20 cellular contexts compared by ENCODE assay signal in the genomic region with DNA sequence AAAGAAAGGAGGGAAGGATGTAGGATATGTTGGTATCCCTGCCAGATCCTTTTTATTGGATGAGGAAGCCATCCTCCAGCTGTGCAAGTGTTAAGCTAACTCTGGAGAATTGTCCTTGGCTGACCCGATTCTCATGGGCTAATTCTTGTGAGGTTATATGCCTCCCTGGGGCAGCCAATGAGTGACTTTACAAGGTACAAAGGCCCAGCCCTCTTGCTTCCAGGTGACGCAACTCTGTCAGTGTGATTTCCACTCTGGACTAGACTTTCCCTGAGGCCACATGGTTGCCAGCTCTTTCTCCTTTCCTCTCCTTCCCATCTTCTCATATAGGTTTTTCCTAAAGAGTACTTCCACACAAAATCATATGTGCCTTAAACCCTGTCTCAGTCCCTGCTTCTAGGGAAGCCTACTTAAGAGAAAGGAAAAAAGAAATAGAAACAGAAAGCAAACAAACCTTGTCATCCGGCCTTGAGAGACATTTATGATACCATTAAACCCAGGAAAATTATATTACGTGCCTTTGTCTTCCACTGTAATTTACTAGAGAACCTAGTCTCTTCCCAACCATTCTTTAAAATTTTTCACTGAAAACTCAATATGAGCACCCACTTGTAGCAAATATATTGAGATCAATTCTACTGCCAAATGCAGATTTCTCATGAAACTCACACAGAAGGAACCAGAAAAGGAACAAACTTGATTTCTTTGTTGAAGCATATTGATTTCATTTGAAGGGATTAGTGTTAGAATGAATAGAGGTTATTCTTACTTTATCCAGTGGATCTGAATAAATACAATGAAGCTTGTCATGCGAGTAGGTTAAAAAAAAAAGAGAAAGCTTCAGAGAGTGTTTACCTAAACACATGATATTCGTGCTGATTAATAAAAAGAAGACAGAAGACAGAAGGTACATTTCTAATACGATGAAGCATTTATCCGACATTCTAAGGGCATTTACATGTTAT.
DNase-seq lines count a peak whose midpoint lies in the region; ATAC-seq and TF ChIP-seq lines count a peak whose summit lies in the region.
"Had no signal": no experiment of that assay in that cellular context is flagged by ENCODE, and none has a peak within 500 bp of the region (broad histone marks: within the 10 kb centered on the region; RNA-seq: fewer than 3 reads in every experiment).

No MANE protein-coding gene starts in this region.

- TF ChIP-seq POLR2A in upper lobe of left lung (IDR thresholded peaks at IDR 0.05) = no peak

- H3K9me3 ChIP-seq in mesenchymal stem cell (ENCODE audit: control insufficient read depth, low read length) = no peaks in the 10 kb centered on the region
- H3K9me3 ChIP-seq in upper lobe of left lung = no peaks in the 10 kb centered on the region
- H3K9me3 ChIP-seq: thyroid gland had no signal

- H2AK5ac ChIP-seq in mesenchymal stem cell (ENCODE audit: low read length, severe bottlenecking) = no peak overlapping the region

- no peak overlapping the region for H2BK120ac ChIP-seq in mesenchymal stem cell (ENCODE audit: low read depth, low read length)

- H3K4ac ChIP-seq in mesenchymal stem cell (ENCODE audit: low read depth in 1 of 2, low read length in 2 of 2) = no peak overlapping the region

- H3K27ac ChIP-seq in epithelial cell of prostate = peak overlapping the region; percentile 29
- H3K27ac ChIP-seq in mesenchymal stem cell (ENCODE audit: low read length, poor library complexity, severe bottlenecking) = no peak overlapping the region
- H3K27ac ChIP-seq in upper lobe of left lung = peak overlapping the region in 2 of 4 donors; percentile 24 to 62
- H3K27ac ChIP-seq: PC-9, SK-N-MC, thyroid gland had no signal

- no peak overlapping the region for H4K91ac ChIP-seq in mesenchymal stem cell (ENCODE audit: low read length)

- no peak overlapping the region for H3K23ac ChIP-seq in mesenchymal stem cell (ENCODE audit: low read length in 2 of 2)

- H2AFZ ChIP-seq in mesenchymal stem cell (ENCODE audit: low read depth, low read length) = no peak overlapping the region
- H2AFZ ChIP-seq: PC-9 had no signal

- H3K36me3 ChIP-seq in mesenchymal stem cell (ENCODE audit: control insufficient read depth in 1 of 2, insufficient read depth in 2 of 2, low read depth in 1 of 2, low read length in 2 of 2) = no peaks in the 10 kb centered on the region
- no peaks in the 10 kb centered on the region for H3K36me3 ChIP-seq in upper lobe of left lung
- H3K36me3 ChIP-seq: thyroid gland had no signal

- H2BK12ac ChIP-seq in mesenchymal stem cell (ENCODE audit: low read length in 2 of 2) = no peak overlapping the region

- DNase-seq in Daoy (ENCODE audit: low read depth) = peak; percentile 19
- DNase-seq in NCI-H82 (lab: John Stamatoyannopoulos, UW) = peak; percentile 87
- DNase-seq in epithelial cell of prostate (ENCODE audit: low read depth, low spot score) = no peak
- DNase-seq in mucosa of gallbladder (ENCODE audit: low spot score) = peak; percentile 11
- no peak for DNase-seq in mesenchymal stem cell
- no peak for DNase-seq in NCI-H774 (lab: John Stamatoyannopoulos, UW)
- no peak for DNase-seq in upper lobe of left lung
- DNase-seq in glomerular visceral epithelial cell (ENCODE audit: extremely low spot score) = no peak
- DNase-seq: activated CD4-positive, CD25-positive, alpha-beta regulatory T cell treated with anti-CD3 and anti-CD28 coated beads, Interleukin-2, amount 50 U/mL, for 72 hours; central memory CD4-positive, alpha-beta T cell; DMS53; effector memory CD8-positive, alpha-beta T cell; NCI-H1048; NCI-H69; PC-9; stimulated activated CD4-positive, alpha-beta T cell treated with anti-CD3 and anti-CD28 coated beads, Interleukin-15, amount 100 ng/mL, for 24 hours; T-helper 9 cell; thyroid gland had no signal

- WGBS in mesenchymal stem cell = 97% methylated on average over 8 of the region's 8 CpGs
- WGBS in upper lobe of left lung, 2 donors = 74 to 75% methylated on average over 8 of the region's 8 CpGs

- no peak overlapping the region for H2BK5ac ChIP-seq in mesenchymal stem cell (ENCODE audit: low read depth, low read length, poor library complexity, severe bottlenecking)

- H3K4me3 ChIP-seq in mesenchymal stem cell (ENCODE audit: insufficient read depth in 1 of 2, low read depth in 1 of 2, low read length in 2 of 2) = no peak overlapping the region
- H3K4me3 ChIP-seq in upper lobe of left lung = no peak overlapping the region
- H3K4me3 ChIP-seq: PC-9, SK-N-MC, thyroid gland had no signal

- no peak overlapping the region for H2BK15ac ChIP-seq in mesenchymal stem cell (ENCODE audit: low read depth, poor library complexity, severe bottlenecking)

- TF ChIP-seq EP300 in upper lobe of left lung (IDR thresholded peaks at IDR 0.05) = no peak

- no peak overlapping the region for H3K4me2 ChIP-seq in mesenchymal stem cell (ENCODE audit: low read length, poor library complexity, severe bottlenecking)
- H3K4me2 ChIP-seq: PC-9 had no signal

- H3K18ac ChIP-seq in mesenchymal stem cell (ENCODE audit: low read depth in 1 of 2, low read length in 2 of 2) = no peak overlapping the region

- no peak overlapping the region for H4K8ac ChIP-seq in mesenchymal stem cell (ENCODE audit: low read length)

- H3K14ac ChIP-seq in mesenchymal stem cell (ENCODE audit: low read length in 2 of 2) = no peak overlapping the region

- ATAC-seq in upper lobe of left lung (ENCODE audit: low FRiP score in 2 of 2) = no peak
- ATAC-seq: effector memory CD8-positive, alpha-beta T cell; stimulated activated memory B cell treated with anti-CD40 and anti-IgM and Interleukin-4, amounts not matched to agents 10 μg/mL and 1 μg/mL and 100 μg/mL, for 72 hours had no signal

- no peaks in the 10 kb centered on the region for H3K4me1 ChIP-seq in mesenchymal stem cell (ENCODE audit: control insufficient read depth, insufficient read depth, low read depth, low read length)
- no peaks in the 10 kb centered on the region for H3K4me1 ChIP-seq in upper lobe of left lung
- H3K4me1 ChIP-seq: thyroid gland had no signal

- H3K9ac ChIP-seq in mesenchymal stem cell (ENCODE audit: low read length) = no peak overlapping the region

- H3K79me1 ChIP-seq in mesenchymal stem cell (replicated peaks; ENCODE audit: low read length, poor library complexity, severe bottlenecking) = no peaks in the 10 kb centered on the region

- H3K27me3 ChIP-seq in mesenchymal stem cell (ENCODE audit: control insufficient read depth in 1 of 2, insufficient read depth in 1 of 2, low read length in 2 of 2) = no peaks in the 10 kb centered on the region
- no peaks in the 10 kb centered on the region for H3K27me3 ChIP-seq in upper lobe of left lung
- H3K27me3 ChIP-seq: thyroid gland had no signal

- no peak for TF ChIP-seq CTCF in upper lobe of left lung (IDR thresholded peaks at IDR 0.05)

Comparison
In these comparisons a context has a peak if more than half of its experiments do, and no peak if none do; other contexts are left out.
1. DNase-seq: peak in Daoy (single experiment), NCI-H82 (single experiment) and mucosa of gallbladder (single experiment); none in epithelial cell of prostate (single experiment), mesenchymal stem cell (single experiment), NCI-H774 (single experiment), upper lobe of left lung (0 of 2) and glomerular visceral epithelial cell (single experiment).